In the genomic region with DNA sequence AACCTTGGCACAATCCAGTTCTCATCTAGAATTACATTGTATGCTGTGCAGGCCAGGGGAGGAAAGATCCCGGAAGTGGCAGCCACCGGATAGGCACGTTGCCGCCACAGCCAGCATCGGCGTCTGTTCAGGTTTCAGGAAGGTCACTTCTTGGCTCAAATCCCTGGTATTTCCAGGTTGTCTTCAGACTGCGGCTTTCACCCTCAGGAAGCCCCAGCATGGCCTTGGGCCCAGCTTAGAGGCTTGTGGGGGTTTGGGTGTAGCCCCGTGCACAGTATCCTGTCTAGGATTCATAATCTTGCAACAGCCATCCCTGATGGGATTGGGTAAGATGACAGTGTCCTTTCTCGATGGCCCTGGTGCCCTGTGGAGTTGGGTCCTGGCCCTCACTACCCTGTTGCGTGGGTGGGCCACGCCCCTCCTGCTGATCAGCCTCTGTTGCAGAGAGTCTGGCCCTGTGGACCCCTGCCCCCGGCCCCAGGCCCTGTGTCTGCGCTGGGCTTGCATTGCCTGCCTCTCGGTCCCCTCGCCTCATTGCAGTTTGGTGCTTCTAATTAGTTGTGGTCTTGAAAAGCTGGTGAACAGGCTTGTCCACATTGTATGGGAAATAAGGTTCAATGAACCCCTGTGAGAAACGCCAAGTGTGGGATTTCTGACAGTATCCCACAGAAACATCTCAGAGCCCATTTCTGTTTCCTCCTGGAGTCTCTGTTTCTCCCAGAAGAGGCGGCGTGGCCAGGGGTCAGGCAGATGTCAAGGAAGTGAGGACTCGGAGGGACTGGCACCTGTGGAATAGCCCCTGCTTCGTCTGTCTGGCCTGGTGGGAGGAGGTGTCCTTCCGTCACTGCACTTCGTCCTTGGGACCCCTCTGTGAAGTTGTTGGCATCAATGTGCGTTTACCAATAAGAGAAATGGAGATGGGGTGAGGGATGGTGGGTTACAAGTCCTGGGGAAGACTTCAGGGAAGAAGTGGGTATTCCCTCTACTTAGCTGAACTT, we compare ENCODE assay signal across 36 cellular contexts.
A peak's percentile ranks its signal among the peaks of the same experiment; 100 is the strongest.
DNase-seq lines count a peak whose midpoint lies in the region; ATAC-seq and TF ChIP-seq lines count a peak whose summit lies in the region.
"Had no signal": no experiment of that assay in that cellular context is flagged by ENCODE, and none has a peak within 500 bp of the region (broad histone marks: within the 10 kb centered on the region; RNA-seq: fewer than 3 reads in every experiment).

No MANE protein-coding gene starts in this region.

- no peak overlapping the region for H3K27ac Mint-ChIP-seq in osteocyte (ENCODE audit: unreplicated experiment)
- no peak overlapping the region for H3K27ac Mint-ChIP-seq in effector memory CD8-positive, alpha-beta T cell
- H3K27ac Mint-ChIP-seq in CD4-positive, alpha-beta memory T cell: no peak overlapping the region
- no peak overlapping the region for H3K27ac Mint-ChIP-seq in glutamatergic neuron (ENCODE audit: unreplicated experiment)
- H3K27ac Mint-ChIP-seq: activated B cell treated with CpG ODN at 0.5 μM for 24 hours; activated CD4-positive, alpha-beta T cell treated with anti-CD3 and anti-CD28 coated beads, Interleukin-2, amount 10 ng/mL, durations not matched to agents 7 days and 5 days; activated naive CD8-positive, alpha-beta T cell treated with anti-CD3 and anti-CD28 coated beads, Interleukin-2, amount 10 ng/mL, durations not matched to agents 7 days and 5 days; activated T-cell treated with anti-CD3 and anti-CD28 coated beads, Interleukin-2, amount 50 U/mL, for 24 hours; CD8-positive, alpha-beta T cell; GM23338; stimulated activated effector memory CD8-positive, alpha-beta T cell treated with anti-CD3 and anti-CD28 coated beads, Interleukin-12 subunit alpha, Interleukin-12 subunit beta, amount 100 ng/mL, for 72 hours; T-helper 1 cell treated with Interleukin-12 subunit alpha and Interleukin-12 subunit beta and Interleukin-4 antibody, amounts not matched to agents 30 μg/mL and 1 μg/mL, for 36 hours; type B pancreatic cell had no signal

- DNase-seq in heart right ventricle: peak; percentile 20 to 30
- DNase-seq in right atrium auricular region (ENCODE audit: low spot score): no peak
- DNase-seq in left cardiac atrium: no peak
- peak; percentile 80 for DNase-seq in osteocyte (ENCODE audit: extremely low spot score, unreplicated experiment)
- no peak for DNase-seq in effector memory CD8-positive, alpha-beta T cell
- DNase-seq in CD4-positive, alpha-beta memory T cell: no peak
- DNase-seq in SKM-1 (lab: John Stamatoyannopoulos, UW; ENCODE audit: unreplicated experiment): no peak
- no peak for DNase-seq in glutamatergic neuron
- DNase-seq: activated B cell treated with CpG ODN at 0.5 μM for 24 hours; activated CD4-positive, alpha-beta T cell treated with anti-CD3 and anti-CD28 coated beads, Interleukin-2, amount 10 ng/mL, durations not matched to agents 7 days and 5 days; activated gamma-delta T cell; activated naive CD8-positive, alpha-beta T cell treated with anti-CD3 and anti-CD28 coated beads, Interleukin-2, amount 10 ng/mL, durations not matched to agents 7 days and 5 days; activated T-cell treated with anti-CD3 and anti-CD28 coated beads, Interleukin-2, amount 50 U/mL, for 24 hours; CD8-positive, alpha-beta T cell; cortex of kidney; esophagus squamous epithelium; hippocampal formation; KBM-7; mesendoderm; MG63; NCI-H1105; NCI-H187 treated with DMSO at 0.1 percent for 48 hours; NCI-H2171 treated with DMSO at 0.1 percent for 48 hours; NCI-H510A treated with DMSO at 0.1 percent for 48 hours; RPMI8226; stimulated activated CD4-positive, alpha-beta T cell treated with anti-CD3 and anti-CD28 coated beads, Interleukin-15, amount 100 ng/mL, for 24 hours; substantia nigra had no signal

- H3K27ac ChIP-seq in heart right ventricle (peak overlapping the region in 6 of 10 donors; percentile 40 to 66 (median 52)), right atrium auricular region (no peak overlapping the region)
- H3K27ac ChIP-seq in CD4-positive, alpha-beta memory T cell (ENCODE audit: low read depth, low read length): no peak overlapping the region
- H3K27ac ChIP-seq: ascending aorta, cardiac muscle cell, foreskin keratinocyte, neutrophil, SK-N-MC had no signal

- H3K4me1 Mint-ChIP-seq in osteocyte (ENCODE audit: unreplicated experiment) (peaks cover 11% of the 10 kb centered on the region), glutamatergic neuron (ENCODE audit: low read depth, unreplicated experiment) (peaks cover 6% of the 10 kb centered on the region)
- H3K4me1 Mint-ChIP-seq in effector memory CD8-positive, alpha-beta T cell (ENCODE audit: low read depth in 2 of 2): peaks cover 3 to 6% of the 10 kb centered on the region in 2 donors
- H3K4me1 Mint-ChIP-seq in CD4-positive, alpha-beta memory T cell: peaks cover 0 to 6% (median 3%) of the 10 kb centered on the region in 4 donors
- H3K4me1 Mint-ChIP-seq: activated B cell treated with CpG ODN at 0.5 μM for 24 hours; activated CD4-positive, alpha-beta T cell treated with anti-CD3 and anti-CD28 coated beads, Interleukin-2, amount 10 ng/mL, durations not matched to agents 7 days and 5 days; activated naive CD8-positive, alpha-beta T cell treated with anti-CD3 and anti-CD28 coated beads, Interleukin-2, amount 10 ng/mL, durations not matched to agents 7 days and 5 days; stimulated activated effector memory CD8-positive, alpha-beta T cell treated with anti-CD3 and anti-CD28 coated beads, Interleukin-12 subunit alpha, Interleukin-12 subunit beta, amount 100 ng/mL, for 72 hours had no signal

- peaks cover 0 to 36% (median 14%) of the 10 kb centered on the region in 9 donors for H3K4me1 ChIP-seq in heart right ventricle
- H3K4me1 ChIP-seq in right atrium auricular region: peaks cover 0 to 15% of the 10 kb centered on the region in 2 donors
- H3K4me1 ChIP-seq in CD4-positive, alpha-beta memory T cell (ENCODE audit: insufficient read depth, low read length): no peaks in the 10 kb centered on the region
- H3K4me1 ChIP-seq: ascending aorta, foreskin keratinocyte had no signal

- H3K4me3 ChIP-seq in heart right ventricle (no peak overlapping the region), right atrium auricular region (no peak overlapping the region)
- H3K4me3 ChIP-seq in CD4-positive, alpha-beta memory T cell (ENCODE audit: low read length in 2 of 2): no peak overlapping the region
- H3K4me3 ChIP-seq: ascending aorta, cardiac muscle cell, esophagus squamous epithelium, GM23338, MG63, SK-N-MC had no signal

- no peak for TF ChIP-seq CTCF in heart right ventricle (IDR thresholded peaks at IDR 0.05)
- TF ChIP-seq CTCF in right atrium auricular region (IDR thresholded peaks at IDR 0.05): no peak
- no peak for TF ChIP-seq CTCF in osteocyte (IDR thresholded peaks at IDR 0.05)
- no peak for TF ChIP-seq CTCF in glutamatergic neuron (IDR thresholded peaks at IDR 0.05; ENCODE audit: partially characterized antibody, unreplicated experiment)

- WGBS in heart right ventricle, 2 donors: 85 to 86% methylated on average over 23 of the region's 23 CpGs

- H3K36me3 Mint-ChIP-seq in osteocyte (ENCODE audit: unreplicated experiment): peaks cover 4% of the 10 kb centered on the region
- H3K36me3 Mint-ChIP-seq in effector memory CD8-positive, alpha-beta T cell (ENCODE audit: insufficient read depth): no peaks in the 10 kb centered on the region
- peaks cover 39 to 62% of the 10 kb centered on the region in 2 donors for H3K36me3 Mint-ChIP-seq in CD4-positive, alpha-beta memory T cell
- H3K36me3 Mint-ChIP-seq in glutamatergic neuron (ENCODE audit: unreplicated experiment): no peaks in the 10 kb centered on the region

- H3K9me3 ChIP-seq in heart right ventricle: no peaks in the 10 kb centered on the region
- no peaks in the 10 kb centered on the region for H3K9me3 ChIP-seq in right atrium auricular region
- H3K9me3 ChIP-seq in CD4-positive, alpha-beta memory T cell (ENCODE audit: control insufficient read depth in 1 of 2, low read length in 2 of 2): no peaks in the 10 kb centered on the region
- H3K9me3 ChIP-seq: ascending aorta, esophagus squamous epithelium, MG63, neutrophil had no signal

- no peaks in the 10 kb centered on the region for H3K27me3 ChIP-seq in heart right ventricle
- no peaks in the 10 kb centered on the region for H3K27me3 ChIP-seq in right atrium auricular region
- no peaks in the 10 kb centered on the region for H3K27me3 ChIP-seq in CD4-positive, alpha-beta memory T cell (ENCODE audit: insufficient read depth, low read length)
- H3K27me3 ChIP-seq: ascending aorta, cardiac muscle cell, esophagus squamous epithelium, foreskin keratinocyte, MG63, neutrophil had no signal

- peak; percentile 51 to 81 (median 74) for ATAC-seq in heart right ventricle
- peak; percentile 50 for ATAC-seq in left cardiac atrium
- ATAC-seq in effector memory CD8-positive, alpha-beta T cell (replicated peaks): no peak
- ATAC-seq: CD8-positive, alpha-beta T cell; GM23338; stimulated activated effector memory CD8-positive, alpha-beta T cell treated with anti-CD3 and anti-CD28 coated beads, Interleukin-12 subunit alpha, Interleukin-12 subunit beta, amount 100 ng/mL, for 72 hours had no signal

- H3K36me3 ChIP-seq in heart right ventricle (no peaks in the 10 kb centered on the region), right atrium auricular region (no peaks in the 10 kb centered on the region)
- peaks cover 4% of the 10 kb centered on the region for H3K36me3 ChIP-seq in CD4-positive, alpha-beta memory T cell (ENCODE audit: insufficient read depth, low read length)
- H3K36me3 ChIP-seq: ascending aorta, cardiac muscle cell, esophagus squamous epithelium, MG63, neutrophil had no signal

- intact Hi-C loops in heart right ventricle (cut with DNase I): no loop called here
- intact Hi-C loops in left cardiac atrium (cut with DNase I): no loop called here
- intact Hi-C loops in CD4-positive, alpha-beta memory T cell (cut with micrococcal nuclease): no loop called here

- no peak overlapping the region for H3K4me3 Mint-ChIP-seq in osteocyte (ENCODE audit: unreplicated experiment)
- no peak overlapping the region for H3K4me3 Mint-ChIP-seq in effector memory CD8-positive, alpha-beta T cell
- H3K4me3 Mint-ChIP-seq in CD4-positive, alpha-beta memory T cell: no peak overlapping the region
- no peak overlapping the region for H3K4me3 Mint-ChIP-seq in glutamatergic neuron (ENCODE audit: unreplicated experiment)
- H3K4me3 Mint-ChIP-seq: activated B cell treated with CpG ODN at 0.5 μM for 24 hours; activated CD4-positive, alpha-beta T cell treated with anti-CD3 and anti-CD28 coated beads, Interleukin-2, amount 10 ng/mL, durations not matched to agents 7 days and 5 days; activated naive CD8-positive, alpha-beta T cell treated with anti-CD3 and anti-CD28 coated beads, Interleukin-2, amount 10 ng/mL, durations not matched to agents 7 days and 5 days; activated T-cell treated with anti-CD3 and anti-CD28 coated beads, Interleukin-2, amount 50 U/mL, for 24 hours; CD8-positive, alpha-beta T cell; GM23338; stimulated activated effector memory CD8-positive, alpha-beta T cell treated with anti-CD3 and anti-CD28 coated beads, Interleukin-12 subunit alpha, Interleukin-12 subunit beta, amount 100 ng/mL, for 72 hours; T-helper 1 cell treated with Interleukin-12 subunit alpha and Interleukin-12 subunit beta and Interleukin-4 antibody, amounts not matched to agents 30 μg/mL and 1 μg/mL, for 36 hours; type B pancreatic cell had no signal

- CTCF ChIA-PET in CD4-positive, alpha-beta memory T cell (lab: Charles Lee; ENCODE audit: partially characterized antibody): no interaction called here

- H3K27me3 Mint-ChIP-seq in osteocyte (ENCODE audit: unreplicated experiment) (no peaks in the 10 kb centered on the region), glutamatergic neuron (ENCODE audit: unreplicated experiment) (no peaks in the 10 kb centered on the region)
- H3K27me3 Mint-ChIP-seq in effector memory CD8-positive, alpha-beta T cell: no peaks in the 10 kb centered on the region
- H3K27me3 Mint-ChIP-seq in CD4-positive, alpha-beta memory T cell: no peaks in the 10 kb centered on the region
- H3K27me3 Mint-ChIP-seq: activated B cell treated with CpG ODN at 0.5 μM for 24 hours; activated CD4-positive, alpha-beta T cell treated with anti-CD3 and anti-CD28 coated beads, Interleukin-2, amount 10 ng/mL, durations not matched to agents 7 days and 5 days; activated naive CD8-positive, alpha-beta T cell treated with anti-CD3 and anti-CD28 coated beads, Interleukin-2, amount 10 ng/mL, durations not matched to agents 7 days and 5 days; activated T-cell treated with anti-CD3 and anti-CD28 coated beads, Interleukin-2, amount 50 U/mL, for 24 hours; type B pancreatic cell had no signal

- no peaks in the 10 kb centered on the region for H3K9me3 Mint-ChIP-seq in osteocyte (ENCODE audit: unreplicated experiment)
- no peaks in the 10 kb centered on the region for H3K9me3 Mint-ChIP-seq in effector memory CD8-positive, alpha-beta T cell
- peaks cover 0 to 19% (median 1%) of the 10 kb centered on the region in 8 donors for H3K9me3 Mint-ChIP-seq in CD4-positive, alpha-beta memory T cell
- no peaks in the 10 kb centered on the region for H3K9me3 Mint-ChIP-seq in glutamatergic neuron (ENCODE audit: unreplicated experiment)
- H3K9me3 Mint-ChIP-seq: activated B cell treated with CpG ODN at 0.5 μM for 24 hours; activated CD4-positive, alpha-beta T cell treated with anti-CD3 and anti-CD28 coated beads, Interleukin-2, amount 10 ng/mL, durations not matched to agents 7 days and 5 days; activated T-cell treated with anti-CD3 and anti-CD28 coated beads, Interleukin-2, amount 50 U/mL, for 24 hours; CD8-positive, alpha-beta T cell; GM23338; stimulated activated effector memory CD8-positive, alpha-beta T cell treated with anti-CD3 and anti-CD28 coated beads, Interleukin-12 subunit alpha, Interleukin-12 subunit beta, amount 100 ng/mL, for 72 hours; T-helper 1 cell treated with Interleukin-12 subunit alpha and Interleukin-12 subunit beta and Interleukin-4 antibody, amounts not matched to agents 30 μg/mL and 1 μg/mL, for 36 hours had no signal

- POLR2A ChIA-PET in CD4-positive, alpha-beta memory T cell (lab: Charles Lee; ENCODE audit: partially characterized antibody): no interaction called here

Comparison
In these comparisons a context has a peak if more than half of its experiments do, and no peak if none do; other contexts are left out.
1. DNase-seq: peak in heart right ventricle (2 of 2) and osteocyte (single experiment); none in right atrium auricular region (single experiment), left cardiac atrium (single experiment), effector memory CD8-positive, alpha-beta T cell (0 of 3), CD4-positive, alpha-beta memory T cell (0 of 5), SKM-1 (single experiment) and glutamatergic neuron (single experiment).
2. H3K27ac ChIP-seq: peak in heart right ventricle (6 of 10); none in right atrium auricular region (0 of 2) and CD4-positive, alpha-beta memory T cell (single experiment).